Comparison of ENCODE assay signal across 16 cellular contexts in genomic region chr21:36945496-36946138, GRCh38.
"Had no signal": no experiment of that assay in that cellular context is flagged by ENCODE, and none has a peak within 500 bp of the region (broad histone marks: within the 10 kb centered on the region; RNA-seq: fewer than 3 reads in every experiment).

No MANE protein-coding gene starts in this region.

- H3K36me3 ChIP-seq: transverse colon had no signal

- FAIRE-seq: kidney had no signal

- H3K9me3 ChIP-seq: transverse colon, vagina had no signal

- H3K4me3 ChIP-seq: left ventricle myocardium inferior, skin epidermis, transverse colon, vagina had no signal

- H3K4me1 ChIP-seq: left ventricle myocardium inferior, transverse colon, vagina had no signal

- ATAC-seq: naive thymus-derived CD8-positive, alpha-beta T cell; stimulated activated naive CD8-positive, alpha-beta T cell treated with anti-CD3 and anti-CD28 coated beads, Interleukin-15, Interleukin-2, amounts not matched to agents 100 U/mL and 50 U/mL, for 24 hours had no signal

- H3K27me3 ChIP-seq: transverse colon, vagina had no signal

- DNase-seq: activated CD4-positive, alpha-beta T cell treated with anti-CD3 and anti-CD28 coated beads, Interleukin-2, amount 50 U/mL, for 1 hour; activated CD8-positive, alpha-beta memory T cell treated with anti-CD3 and anti-CD28 coated beads for 24 hours; activated gamma-delta T cell treated with Interleukin-2 at 50 U/mL for 16 hours; cerebellar nuclear complex; effector memory CD4-positive, alpha-beta T cell; hippocampal formation; kidney; left ventricle myocardium inferior; mesenchymal stem cell; naive thymus-derived CD8-positive, alpha-beta T cell; stimulated activated CD4-positive, alpha-beta T cell treated with anti-CD3 and anti-CD28 coated beads, Interleukin-4, amount 100 ng/mL, for 24 hours; stimulated activated naive CD8-positive, alpha-beta T cell treated with anti-CD3 and anti-CD28 coated beads, Interleukin-15, Interleukin-2, amounts not matched to agents 100 U/mL and 50 U/mL, for 24 hours; T-helper 2 cell; transverse colon had no signal

- H3K27ac ChIP-seq: left ventricle myocardium inferior, skin epidermis, transverse colon, vagina had no signal
